In the genomic region with DNA sequence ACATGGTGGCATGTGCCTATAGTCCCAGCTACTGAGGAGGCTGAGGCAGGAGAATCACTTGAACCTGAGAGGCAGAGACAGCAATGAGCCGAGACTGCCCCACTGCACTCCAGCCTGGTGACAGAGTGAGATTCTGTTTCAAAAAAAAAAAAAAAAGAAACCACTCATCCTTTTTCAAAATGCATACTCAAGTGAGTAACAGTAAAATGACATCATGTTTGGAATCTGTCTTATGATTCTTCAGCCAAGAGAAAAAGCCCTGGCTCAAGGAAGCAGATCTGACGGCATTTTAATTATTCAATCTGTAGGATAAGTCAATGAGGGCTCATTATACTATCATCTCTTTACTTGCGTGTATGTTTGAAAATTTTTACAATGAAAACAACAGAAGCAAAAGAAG, we compare ENCODE assay signal across 1 cellular context.
TF ChIP-seq lines count a peak whose summit lies in the region.

No MANE protein-coding gene starts in this region.

TF ChIP-seq in WTC11, 78 proteins besides CTCF, POLR2A, EP300 and RAD21 (continued from another document):
- TF ChIP-seq, protein P1, sequence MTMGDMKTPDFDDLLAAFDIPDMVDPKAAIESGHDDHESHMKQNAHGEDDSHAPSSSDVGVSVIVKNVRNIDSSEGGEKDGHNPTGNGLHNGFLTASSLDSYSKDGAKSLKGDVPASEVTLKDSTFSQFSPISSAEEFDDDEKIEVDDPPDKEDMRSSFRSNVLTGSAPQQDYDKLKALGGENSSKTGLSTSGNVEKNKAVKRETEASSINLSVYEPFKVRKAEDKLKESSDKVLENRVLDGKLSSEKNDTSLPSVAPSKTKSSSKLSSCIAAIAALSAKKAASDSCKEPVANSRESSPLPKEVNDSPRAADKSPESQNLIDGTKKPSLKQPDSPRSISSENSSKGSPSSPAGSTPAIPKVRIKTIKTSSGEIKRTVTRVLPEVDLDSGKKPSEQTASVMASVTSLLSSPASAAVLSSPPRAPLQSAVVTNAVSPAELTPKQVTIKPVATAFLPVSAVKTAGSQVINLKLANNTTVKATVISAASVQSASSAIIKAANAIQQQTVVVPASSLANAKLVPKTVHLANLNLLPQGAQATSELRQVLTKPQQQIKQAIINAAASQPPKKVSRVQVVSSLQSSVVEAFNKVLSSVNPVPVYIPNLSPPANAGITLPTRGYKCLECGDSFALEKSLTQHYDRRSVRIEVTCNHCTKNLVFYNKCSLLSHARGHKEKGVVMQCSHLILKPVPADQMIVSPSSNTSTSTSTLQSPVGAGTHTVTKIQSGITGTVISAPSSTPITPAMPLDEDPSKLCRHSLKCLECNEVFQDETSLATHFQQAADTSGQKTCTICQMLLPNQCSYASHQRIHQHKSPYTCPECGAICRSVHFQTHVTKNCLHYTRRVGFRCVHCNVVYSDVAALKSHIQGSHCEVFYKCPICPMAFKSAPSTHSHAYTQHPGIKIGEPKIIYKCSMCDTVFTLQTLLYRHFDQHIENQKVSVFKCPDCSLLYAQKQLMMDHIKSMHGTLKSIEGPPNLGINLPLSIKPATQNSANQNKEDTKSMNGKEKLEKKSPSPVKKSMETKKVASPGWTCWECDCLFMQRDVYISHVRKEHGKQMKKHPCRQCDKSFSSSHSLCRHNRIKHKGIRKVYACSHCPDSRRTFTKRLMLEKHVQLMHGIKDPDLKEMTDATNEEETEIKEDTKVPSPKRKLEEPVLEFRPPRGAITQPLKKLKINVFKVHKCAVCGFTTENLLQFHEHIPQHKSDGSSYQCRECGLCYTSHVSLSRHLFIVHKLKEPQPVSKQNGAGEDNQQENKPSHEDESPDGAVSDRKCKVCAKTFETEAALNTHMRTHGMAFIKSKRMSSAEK (CRISPR knock-in tag; IDR thresholded peaks at IDR 0.05; ENCODE audit: borderline replicate concordance) = no peak
- TF ChIP-seq NFYB (CRISPR knock-in tag; conservative IDR thresholded peaks at IDR 0.05; ENCODE audit: low read depth) (no peak), RELA (CRISPR knock-in tag; IDR thresholded peaks at IDR 0.05; ENCODE audit: borderline replicate concordance) (no peak), SOX15 (CRISPR knock-in tag; IDR thresholded peaks at IDR 0.05) (no peak)
- TF ChIP-seq, protein P2, sequence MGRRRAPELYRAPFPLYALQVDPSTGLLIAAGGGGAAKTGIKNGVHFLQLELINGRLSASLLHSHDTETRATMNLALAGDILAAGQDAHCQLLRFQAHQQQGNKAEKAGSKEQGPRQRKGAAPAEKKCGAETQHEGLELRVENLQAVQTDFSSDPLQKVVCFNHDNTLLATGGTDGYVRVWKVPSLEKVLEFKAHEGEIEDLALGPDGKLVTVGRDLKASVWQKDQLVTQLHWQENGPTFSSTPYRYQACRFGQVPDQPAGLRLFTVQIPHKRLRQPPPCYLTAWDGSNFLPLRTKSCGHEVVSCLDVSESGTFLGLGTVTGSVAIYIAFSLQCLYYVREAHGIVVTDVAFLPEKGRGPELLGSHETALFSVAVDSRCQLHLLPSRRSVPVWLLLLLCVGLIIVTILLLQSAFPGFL (CRISPR knock-in tag; IDR thresholded peaks at IDR 0.05; ENCODE audit: borderline replicate concordance) = no peak
- TF ChIP-seq, protein P3, sequence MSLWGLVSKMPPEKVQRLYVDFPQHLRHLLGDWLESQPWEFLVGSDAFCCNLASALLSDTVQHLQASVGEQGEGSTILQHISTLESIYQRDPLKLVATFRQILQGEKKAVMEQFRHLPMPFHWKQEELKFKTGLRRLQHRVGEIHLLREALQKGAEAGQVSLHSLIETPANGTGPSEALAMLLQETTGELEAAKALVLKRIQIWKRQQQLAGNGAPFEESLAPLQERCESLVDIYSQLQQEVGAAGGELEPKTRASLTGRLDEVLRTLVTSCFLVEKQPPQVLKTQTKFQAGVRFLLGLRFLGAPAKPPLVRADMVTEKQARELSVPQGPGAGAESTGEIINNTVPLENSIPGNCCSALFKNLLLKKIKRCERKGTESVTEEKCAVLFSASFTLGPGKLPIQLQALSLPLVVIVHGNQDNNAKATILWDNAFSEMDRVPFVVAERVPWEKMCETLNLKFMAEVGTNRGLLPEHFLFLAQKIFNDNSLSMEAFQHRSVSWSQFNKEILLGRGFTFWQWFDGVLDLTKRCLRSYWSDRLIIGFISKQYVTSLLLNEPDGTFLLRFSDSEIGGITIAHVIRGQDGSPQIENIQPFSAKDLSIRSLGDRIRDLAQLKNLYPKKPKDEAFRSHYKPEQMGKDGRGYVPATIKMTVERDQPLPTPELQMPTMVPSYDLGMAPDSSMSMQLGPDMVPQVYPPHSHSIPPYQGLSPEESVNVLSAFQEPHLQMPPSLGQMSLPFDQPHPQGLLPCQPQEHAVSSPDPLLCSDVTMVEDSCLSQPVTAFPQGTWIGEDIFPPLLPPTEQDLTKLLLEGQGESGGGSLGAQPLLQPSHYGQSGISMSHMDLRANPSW (CRISPR knock-in tag; conservative IDR thresholded peaks at IDR 0.05; ENCODE audit: low read depth) = no peak
